In genomic region chr5:36744678-36745659, GRCh38 we compare ENCODE assay signal across 8 cellular contexts.
A peak's percentile ranks its signal among the peaks of the same experiment; 100 is the strongest.
DNase-seq lines count a peak whose midpoint lies in the region; ATAC-seq lines count a peak whose summit lies in the region.

No MANE protein-coding gene starts in this region.

- H3K27ac Mint-ChIP-seq in activated naive CD8-positive, alpha-beta T cell treated with anti-CD3 and anti-CD28 coated beads for 36 hours: no peak overlapping the region

- H3K9me3 ChIP-seq in ES-I3 (ENCODE audit: control insufficient read depth, insufficient read depth, low read length): no peaks in the 10 kb centered on the region

- ATAC-seq in GM21528 (IDR thresholded peaks at IDR 0.05; ENCODE audit: low FRiP score, unreplicated experiment): peak; percentile 77

- H3K9ac ChIP-seq in ES-I3 (ENCODE audit: low read depth, low read length): peak overlapping the region; percentile 85

- H3K4me1 ChIP-seq in ES-I3 (ENCODE audit: insufficient read depth, low read length): peaks cover 2% of the 10 kb centered on the region; the same call in 1 of the 2 replicates

- H3K9me3 Mint-ChIP-seq in activated naive CD8-positive, alpha-beta T cell treated with anti-CD3 and anti-CD28 coated beads for 36 hours: no peaks in the 10 kb centered on the region

- peaks cover 59% of the 10 kb centered on the region for H3K27me3 Mint-ChIP-seq in activated naive CD8-positive, alpha-beta T cell treated with anti-CD3 and anti-CD28 coated beads for 36 hours

- H3K4me1 Mint-ChIP-seq in activated naive CD8-positive, alpha-beta T cell treated with anti-CD3 and anti-CD28 coated beads for 36 hours: peaks cover 10% of the 10 kb centered on the region

- H3K36me3 Mint-ChIP-seq in activated naive CD8-positive, alpha-beta T cell treated with anti-CD3 and anti-CD28 coated beads for 36 hours: no peaks in the 10 kb centered on the region

- no peaks in the 10 kb centered on the region for H3K36me3 ChIP-seq in ES-I3 (ENCODE audit: insufficient read depth, low read length)

- peak overlapping the region; percentile 82 for H3K4me3 Mint-ChIP-seq in activated naive CD8-positive, alpha-beta T cell treated with anti-CD3 and anti-CD28 coated beads for 36 hours

- intact Hi-C loops in head of caudate nucleus (cut with DNase I): loop anchor here (5.0 kb wide), 1 partner anchor 132 kb away; the partner anchor contains the start of gene NIPBL

- peak in 64 of 76 experiments; percentile 5 to 78 (median 56) for DNase-seq in HUDEP-2 (lab: John Stamatoyannopoulos, UW; ENCODE audit: unreplicated experiment in 76 of 76)
- peak; percentile 62 to 80 for DNase-seq in NOMO-1 (lab: John Stamatoyannopoulos, UW; ENCODE audit: unreplicated experiment in 2 of 2)
- peak; percentile 38 for DNase-seq in activated naive CD8-positive, alpha-beta T cell treated with anti-CD3 and anti-CD28 coated beads for 36 hours
- DNase-seq in head of caudate nucleus: peak; percentile 44 to 84 (median 68)
- peak; percentile 13 for DNase-seq in non-pigmented ciliary epithelial cell (ENCODE audit: low read depth)
- DNase-seq in cerebellar nuclear complex (lab: John Stamatoyannopoulos, UW): no peak

Comparison
In these comparisons a context has a peak if more than half of its experiments do, and no peak if none do; other contexts are left out.
1. DNase-seq: peak in HUDEP-2 (64 of 76), NOMO-1 (2 of 2), activated naive CD8-positive, alpha-beta T cell treated with anti-CD3 and anti-CD28 coated beads for 36 hours (single experiment), head of caudate nucleus (42 of 42) and non-pigmented ciliary epithelial cell (single experiment); none in cerebellar nuclear complex (0 of 2).